8 cellular contexts compared by ENCODE assay signal in genomic region chr7:24979470-24979862, GRCh38. TPM values are rescaled to one million over a fixed set of nuclear protein-coding genes. Genes with fewer than 3 reads are reported as not detected.
DNase-seq lines count a peak whose midpoint lies in the region; ATAC-seq lines count a peak whose summit lies in the region.

No MANE protein-coding gene starts in this region.

- H3K9me3 Mint-ChIP-seq in activated CD4-positive, alpha-beta memory T cell treated with anti-CD3 and anti-CD28 coated beads, Interleukin-2, amount 10 ng/mL, durations not matched to agents 7 days and 5 days, result no peaks in the 10 kb centered on the region

- no peaks in the 10 kb centered on the region for H3K9me3 ChIP-seq in mononuclear cell (ENCODE audit: low read depth, low read length)

- DNase-seq in NCI-H82 (lab: John Stamatoyannopoulos, UW), result peak; percentile 50
- no peak for DNase-seq in NCI-H82 treated with DMSO at 0.1 percent for 48 hours (lab: John Stamatoyannopoulos, UW; ENCODE audit: unreplicated experiment)
- peak; percentile 30 for DNase-seq in NCI-H146 treated with DMSO at 0.1 percent for 48 hours (lab: John Stamatoyannopoulos, UW; ENCODE audit: unreplicated experiment)
- DNase-seq in activated CD4-positive, alpha-beta memory T cell treated with anti-CD3 and anti-CD28 coated beads, Interleukin-2, amount 10 ng/mL, durations not matched to agents 7 days and 5 days, result peak; percentile 90
- peak; percentile 70 for DNase-seq in effector CD4-positive, alpha-beta T cell
- DNase-seq in stimulated activated CD8-positive, alpha-beta memory T cell treated with anti-CD3 and anti-CD28 coated beads, Interleukin-7, amount 100 ng/mL, for 1 hour (ENCODE audit: low read depth in 2 of 2), result peak; percentile 62 to 67

- peak overlapping the region; percentile 88 for H3K27ac Mint-ChIP-seq in activated CD4-positive, alpha-beta memory T cell treated with anti-CD3 and anti-CD28 coated beads, Interleukin-2, amount 10 ng/mL, durations not matched to agents 7 days and 5 days

- peaks cover 39% of the 10 kb centered on the region for H3K36me3 Mint-ChIP-seq in activated CD4-positive, alpha-beta memory T cell treated with anti-CD3 and anti-CD28 coated beads, Interleukin-2, amount 10 ng/mL, durations not matched to agents 7 days and 5 days (ENCODE audit: low read depth)

- H3K4me1 ChIP-seq in mononuclear cell (ENCODE audit: insufficient read depth, low read length), result peaks cover 44% of the 10 kb centered on the region

- ATAC-seq in HG02642 (IDR thresholded peaks at IDR 0.05; ENCODE audit: poor library complexity, unreplicated experiment), result peak; percentile 47

- CTCF ChIA-PET in activated CD4-positive, alpha-beta memory T cell treated with anti-CD3 and anti-CD28 coated beads, Interleukin-2, amount 10 ng/mL, durations not matched to agents 7 days and 5 days (lab: Charles Lee), result interaction anchor here (0.6 to 8.1 kb wide), 45 partner anchors 9 to 177 kb away, joined by 3 to 90 read pairs (median 5); partner anchors contain the start of gene CYCS

- peak overlapping the region; percentile 90 for H3K4me3 Mint-ChIP-seq in activated CD4-positive, alpha-beta memory T cell treated with anti-CD3 and anti-CD28 coated beads, Interleukin-2, amount 10 ng/mL, durations not matched to agents 7 days and 5 days

- peaks cover 63% of the 10 kb centered on the region for H3K4me1 Mint-ChIP-seq in activated CD4-positive, alpha-beta memory T cell treated with anti-CD3 and anti-CD28 coated beads, Interleukin-2, amount 10 ng/mL, durations not matched to agents 7 days and 5 days

- no peaks in the 10 kb centered on the region for H3K27me3 ChIP-seq in mononuclear cell (ENCODE audit: insufficient read depth, low read length)

- POLR2A ChIA-PET in activated CD4-positive, alpha-beta memory T cell treated with anti-CD3 and anti-CD28 coated beads, Interleukin-2, amount 10 ng/mL, durations not matched to agents 7 days and 5 days (lab: Charles Lee), result interaction anchor here (0.6 to 7.1 kb wide), 44 partner anchors 9 to 1306 kb away, joined by 3 to 174 read pairs (median 6); partner anchors contain the start of gene CYCS

- no peaks in the 10 kb centered on the region for H3K27me3 Mint-ChIP-seq in activated CD4-positive, alpha-beta memory T cell treated with anti-CD3 and anti-CD28 coated beads, Interleukin-2, amount 10 ng/mL, durations not matched to agents 7 days and 5 days

- H3K4me3 ChIP-seq in mononuclear cell (ENCODE audit: low read length), result peak overlapping the region; percentile 82

RNA-seq across cellular contexts. Expression of gene OSBPL3, which starts 0.5 kb away (rescaled TPM):
- total RNA-seq in activated CD4-positive, alpha-beta memory T cell treated with anti-CD3 and anti-CD28 coated beads, Interleukin-2, amount 10 ng/mL, durations not matched to agents 7 days and 5 days, result 10 to 100 TPM; 90.3 to 99.9 TPM
- total RNA-seq in mononuclear cell, result 9.3 TPM
